In genomic region chr11:64181506-64182411, GRCh38 we compare ENCODE assay signal across 8 cellular contexts. TPM values are rescaled to one million over a fixed set of nuclear protein-coding genes. Genes with fewer than 3 reads are reported as not detected.
DNase-seq lines count a peak whose midpoint lies in the region; ATAC-seq, FAIRE-seq and TF ChIP-seq lines count a peak whose summit lies in the region.

No MANE protein-coding gene starts in this region.

- FAIRE-seq in G401.6 (lab: Jason Lieb, UNC) (peak; percentile 64), D721Med (lab: Jason Lieb, UNC) (no peak)

- H3K9me3 ChIP-seq in MG63, result no peaks in the 10 kb centered on the region

- H3K27me3 ChIP-seq in MG63, result no peaks in the 10 kb centered on the region

- H3K27ac ChIP-seq in caudate nucleus (ENCODE audit: low read depth, low read length), result peak overlapping the region; percentile 60

- H3K36me3 ChIP-seq in MG63, result peaks cover 1% of the 10 kb centered on the region; the same call in 1 of the 2 replicates

- DNase-seq in MG63 (peak; percentile 94), SW 1271 (lab: John Stamatoyannopoulos, UW) (peak; percentile 74 to 84), caudate nucleus (lab: John Stamatoyannopoulos, UW) (peak; percentile 41 to 94 (median 86)), kidney glomerular epithelial cell (lab: John Stamatoyannopoulos, UW) (peak; percentile 84), D721Med (ENCODE audit: insufficient read length, low spot score) (no peak)
- peak in 2 of 3 donors; percentile 12 to 38 for DNase-seq in stimulated activated CD4-positive, alpha-beta T cell treated with anti-CD3 and anti-CD28 coated beads, Interleukin-12 subunit alpha, Interleukin-12 subunit beta, amount 100 ng/mL, for 48 hours (ENCODE audit: low read depth in 2 of 3, low spot score in 1 of 3)

- peak overlapping the region; percentile 9 for H3K4me3 ChIP-seq in MG63

- TF ChIP-seq CTCF in D721Med (IDR thresholded peaks at IDR 0.05; ENCODE audit: insufficient read depth, missing control alignments), result no peak

- ATAC-seq in HG03571 (IDR thresholded peaks at IDR 0.05; ENCODE audit: unreplicated experiment), result no peak

RNA-seq across cellular contexts. Expression of gene STIP1, which starts 4.2 kb away (rescaled TPM):
- total RNA-seq in MG63 (2014; rRNA removed; shearing (Covaris generic); ENCODE audit: low replicate concordance), result 254 and 287 TPM in 2 replicates

RNA-seq across cellular contexts. Expression of gene MACROD1, which starts 15.8 kb away (rescaled TPM):
- 14.1 and 44.1 TPM in 2 replicates for total RNA-seq in MG63 (2014; rRNA removed; shearing (Covaris generic); ENCODE audit: low replicate concordance)

RNA-seq across cellular contexts. Expression of gene FERMT3, which starts 24.8 kb away (rescaled TPM):
- total RNA-seq in MG63 (2014; rRNA removed; shearing (Covaris generic); ENCODE audit: low replicate concordance), result not detected in 2 replicates

RNA-seq across cellular contexts. Expression of gene TRPT1, which starts 44.2 kb away (rescaled TPM):
- 24.6 and 26.3 TPM in 2 replicates for total RNA-seq in MG63 (2014; rRNA removed; shearing (Covaris generic); ENCODE audit: low replicate concordance)

RNA-seq across cellular contexts. Expression of gene NUDT22, which starts 44.3 kb away (rescaled TPM):
- 21.5 and 34.2 TPM in 2 replicates for total RNA-seq in MG63 (2014; rRNA removed; shearing (Covaris generic); ENCODE audit: low replicate concordance)
